ENCODE assay signal across 6 cellular contexts in genomic region chr1:116939780-116940551, GRCh38. TPM values are rescaled to one million over a fixed set of nuclear protein-coding genes. Genes with fewer than 3 reads are reported as not detected.
A peak's percentile ranks its signal among the peaks of the same experiment; 100 is the strongest.
DNase-seq lines count a peak whose midpoint lies in the region; ATAC-seq, FAIRE-seq and TF ChIP-seq lines count a peak whose summit lies in the region.
"Not testable (repeated sequence)": the region's sequence is repeated elsewhere in the genome, so short reads cannot be mapped to it uniquely, and the experiment has no call there.

No MANE protein-coding gene starts in this region.

- H3K18ac ChIP-seq in H1 (ENCODE audit: extremely low read depth, low read length), result not testable (repeated sequence)

- H4K91ac ChIP-seq in H1 (replicated peaks; ENCODE audit: insufficient read length, low read length), result not testable (repeated sequence)

- not testable (repeated sequence) for H2BK120ac ChIP-seq in H1 (replicated peaks; ENCODE audit: low read depth, low read length)

- TF ChIP-seq POLR2A in H1 (IDR thresholded peaks at IDR 0.05; ENCODE audit: control extremely low read depth in 1 of 2, low read depth in 2 of 2, low read length in 2 of 2); transverse colon (IDR thresholded peaks at IDR 0.05): not testable (repeated sequence)

- not testable (repeated sequence) for H3K23me2 ChIP-seq in H1 (ENCODE audit: low read depth, low read length)

- H4K20me1 ChIP-seq in H1 (replicated peaks in 1 of 2; ENCODE audit: control insufficient read depth in 1 of 2, insufficient read depth in 2 of 2, low read length in 2 of 2), result not testable (repeated sequence)

- not testable (repeated sequence) for H3K27ac ChIP-seq in HEK293 (ENCODE audit: extremely low read depth, low read depth, low read length); H1 (ENCODE audit: low read depth, low read length)
- H3K27ac ChIP-seq in transverse colon, result peak overlapping the region in 3 of 4 donors; percentile 1 to 42 (median 37)

- intact Hi-C loops in left ventricle myocardium superior (cut with micrococcal nuclease); transverse colon (cut with DNase I; ENCODE audit: low total_unique reads): not testable (repeated sequence)

- H3K4me1 ChIP-seq in HEK293 (ENCODE audit: control insufficient read depth, insufficient read depth, low read length), result peaks cover 16% of the 10 kb centered on the region
- not testable (repeated sequence) for H3K4me1 ChIP-seq in H1 (replicated peaks in 1 of 4; ENCODE audit: control insufficient read depth in 3 of 4, insufficient read depth in 4 of 4, low read length in 3 of 4)
- peaks cover 0 to 25% (median 12%) of the 10 kb centered on the region in 4 donors for H3K4me1 ChIP-seq in transverse colon

- H2AK5ac ChIP-seq in H1 (ENCODE audit: low read depth, low read length), result not testable (repeated sequence)

- H2BK20ac ChIP-seq in H1 (ENCODE audit: low read length), result not testable (repeated sequence)

- POLR2A ChIA-PET in HEK293 (lab: Yijun Ruan, JAX), result not testable (repeated sequence)
- POLR2A ChIA-PET in H1 (lab: Charles Lee; ENCODE audit: partially characterized antibody), result interaction anchor here (0.5 to 0.7 kb wide), 2 partner anchors 47 to 137 kb away, joined by 3 to 4 read pairs; no protein-coding TSS in a partner anchor

- not testable (repeated sequence) for H4K8ac ChIP-seq in H1 (ENCODE audit: extremely low read depth, insufficient read depth, low read length)

- 84% methylated on average over 6 of the region's 6 CpGs; no CpG with 5 or more reads in 1 of the 2 experiments for WGBS in H1 (ENCODE audit: extremely low coverage in 1 of 2, insufficient coverage in 1 of 2, insufficient read length in 1 of 2, insufficient replicate concordance in 2 of 2, low coverage in 1 of 2, low lambda C conversion rate in 2 of 2, missing lambda C conversion rate in 1 of 2), 2 experiments
- WGBS in transverse colon (ENCODE audit: low coverage in 1 of 2), 2 donors, result 37 to 45% methylated on average over 4 to 6 of the region's 6 CpGs

- not testable (repeated sequence) for H3K14ac ChIP-seq in H1 (ENCODE audit: insufficient read length)

- not testable (repeated sequence) for H2AFZ ChIP-seq in H1 (ENCODE audit: low read length)

- not testable (repeated sequence) for TF ChIP-seq EP300 in H1 (IDR thresholded peaks at IDR 0.05; ENCODE audit: borderline replicate concordance in 1 of 2, low read depth in 2 of 2, low read length in 2 of 2); transverse colon (IDR thresholded peaks at IDR 0.05; ENCODE audit: low read depth)

- peaks cover 0 to 40% of the 10 kb centered on the region in 2 experiments; a peak in 1 of 3 replicates for H3K36me3 ChIP-seq in HEK293 (ENCODE audit: control insufficient read depth in 2 of 2, insufficient read depth in 1 of 2, low read length in 2 of 2)
- H3K36me3 ChIP-seq in H1 (ENCODE audit: control insufficient read depth in 2 of 4, insufficient read depth in 4 of 4, low read length in 3 of 4); transverse colon: not testable (repeated sequence)

- not testable (repeated sequence) for DNase-seq in H1 (ENCODE audit: low read depth in 1 of 2, low spot score in 2 of 2); left ventricle myocardium superior; nephron progenitor cell
- peak; percentile 45 for DNase-seq in islet precursor cell
- peak; percentile 26 for DNase-seq in transverse colon

- not testable (repeated sequence) for H3K4ac ChIP-seq in H1 (replicated peaks; ENCODE audit: insufficient read length, low read depth, low read length)

- peak overlapping the region; percentile 69 for H3K27ac Mint-ChIP-seq in nephron progenitor cell

- not testable (repeated sequence) for H3K56ac ChIP-seq in H1 (replicated peaks; ENCODE audit: insufficient read length, low read depth, low read length)

- FAIRE-seq in H1 (lab: Jason Lieb, UNC), result not testable (repeated sequence)

- H3K79me1 ChIP-seq in H1 (ENCODE audit: low read depth, low read length), result not testable (repeated sequence)

- H2BK12ac ChIP-seq in H1 (ENCODE audit: low read depth, low read length), result not testable (repeated sequence)

- H3K79me2 ChIP-seq in H1 (ENCODE audit: control insufficient read depth in 1 of 2, insufficient read depth in 2 of 2, low read length in 2 of 2), result not testable (repeated sequence)

- H3K4me3 Mint-ChIP-seq in nephron progenitor cell, result not testable (repeated sequence)

- TF ChIP-seq CTCF in HEK293 (tag by site-specific recombination; IDR thresholded peaks at IDR 0.05); H1 (IDR thresholded peaks at IDR 0.05; ENCODE audit: control extremely low read depth in 1 of 3, insufficient read depth in 1 of 3, low read depth in 1 of 3, low read length in 3 of 3); nephron progenitor cell (IDR thresholded peaks at IDR 0.05); transverse colon (IDR thresholded peaks at IDR 0.05): not testable (repeated sequence)

- CTCF ChIA-PET in HEK293 (lab: Yijun Ruan, JAX), result interaction anchor here (0.7 to 0.8 kb wide), 2 partner anchors 9 to 59 kb away, joined by 3 read pairs; no protein-coding TSS in a partner anchor
- CTCF ChIA-PET in H1 (lab: Charles Lee; ENCODE audit: partially characterized antibody), result interaction anchor here (0.5 to 1.5 kb wide), 3 partner anchors 59 to 227 kb away, joined by 3 read pairs; no protein-coding TSS in a partner anchor

- not testable (repeated sequence) for H2BK5ac ChIP-seq in H1 (ENCODE audit: low read depth, low read length)

- not testable (repeated sequence) for H3K27me3 ChIP-seq in H1 (replicated peaks in 1 of 4; ENCODE audit: control insufficient read depth in 3 of 4, extremely low read depth in 1 of 4, insufficient read depth in 3 of 4, low read length in 3 of 4); transverse colon

- in situ Hi-C loops in transverse colon (cut with MboI; ENCODE audit: low pct_ligation_motif_present in 1 of 4, low pct_unique_long_range_greater_than_20kb in 1 of 4, low sequenced_read_pairs in 3 of 4), result not testable (repeated sequence)

- peaks cover 68% of the 10 kb centered on the region for H3K36me3 Mint-ChIP-seq in nephron progenitor cell (ENCODE audit: low read depth)

- H4K5ac ChIP-seq in H1 (ENCODE audit: insufficient read length, low read depth, low read length), result not testable (repeated sequence)

- not testable (repeated sequence) for H3K27me3 Mint-ChIP-seq in nephron progenitor cell (ENCODE audit: low read depth, poor library complexity)

- H3K4me2 ChIP-seq in H1 (ENCODE audit: insufficient read depth in 1 of 2, low read depth in 2 of 2, low read length in 2 of 2), result not testable (repeated sequence)

- peaks cover 33% of the 10 kb centered on the region for H3K4me1 Mint-ChIP-seq in nephron progenitor cell

- H3K4me3 ChIP-seq in HEK293 (ENCODE audit: low read depth, low read length); H1 (ENCODE audit: extremely low read depth in 1 of 4, insufficient read depth in 2 of 4, low read depth in 3 of 4, low read length in 4 of 4); transverse colon: not testable (repeated sequence)

- TF ChIP-seq RAD21 in H1 (IDR thresholded peaks at IDR 0.05 in 1 of 2, conservative IDR thresholded peaks at IDR 0.05 in 1 of 2; ENCODE audit: low read depth in 2 of 2, low read length in 2 of 2), result not testable (repeated sequence)

- not testable (repeated sequence) for H2BK15ac ChIP-seq in H1 (ENCODE audit: low read length)

- H3K9me3 Mint-ChIP-seq in nephron progenitor cell, result not testable (repeated sequence)

- H3K23ac ChIP-seq in H1 (ENCODE audit: insufficient read length), result not testable (repeated sequence)

- H3K9me3 ChIP-seq in HEK293 (ENCODE audit: control insufficient read depth, insufficient read depth, low read depth, low read length); H1 (ENCODE audit: insufficient read depth in 2 of 2, low read depth in 1 of 2, low read length in 1 of 2); transverse colon: not testable (repeated sequence)

- ATAC-seq in left ventricle myocardium superior, result peak; percentile 30

- H3K9ac ChIP-seq in H1 (replicated peaks in 1 of 4; ENCODE audit: extremely low read depth in 1 of 4, low read depth in 3 of 4, low read length in 3 of 4), result not testable (repeated sequence)

TF ChIP-seq in HEK293, 187 proteins besides CTCF, POLR2A, EP300 and RAD21 (continues in another document):
- TF ChIP-seq ZNF366 (tag by site-specific recombination; conservative IDR thresholded peaks at IDR 0.05), result peak; percentile 61; the same call in 1 of the 2 replicates

TF ChIP-seq in H1, 55 proteins besides CTCF, POLR2A, EP300 and RAD21:
- peak; percentile 19; the same call in 1 of the 2 replicates for TF ChIP-seq SRF (IDR thresholded peaks at IDR 0.05; ENCODE audit: low read depth, low read length)

RNA-seq across cellular contexts. Expression of gene PTGFRN, which starts 30.2 kb away (rescaled TPM):
- 32.6 TPM in 2 replicates for total RNA-seq in H1 (2021; fragmentation: NEBNext Ultra II Directional; extraction: Animal tissue kit (Norgen Biotek cat#: 25700))
- polyA plus RNA-seq in H1 (2011; rRNA removed), result 11.9 and 13.0 TPM in 2 replicates
- polyA plus RNA-seq in H1 (2011; cell fraction: cytosol; rRNA removed), result 13.0 TPM
- 14.0 TPM for polyA plus RNA-seq in H1 (2011; cell fraction: nucleus; rRNA removed)
- polyA plus RNA-seq in H1 (2012, experiment 1 of 2), result 18.0 to 23.3 TPM (median 18.6 TPM) in 4 replicates
- polyA plus RNA-seq in H1 (2012, experiment 2 of 2), result 7.5 TPM
- polyA plus RNA-seq in H1 (2013, experiment 1 of 2), result 53.5 TPM
- 52.9 TPM for polyA plus RNA-seq in H1 (2013, experiment 2 of 2)
- polyA minus RNA-seq in H1 (2011; rRNA and poly(A)+ RNA removed), result 37.7 and 40.5 TPM in 2 replicates
- polyA minus RNA-seq in H1 (2011; cell fraction: cytosol; rRNA and poly(A)+ RNA removed), result 18.0 TPM
- polyA minus RNA-seq in H1 (2011; cell fraction: nucleus; rRNA and poly(A)+ RNA removed), result 27.7 TPM
- total RNA-seq in left ventricle myocardium superior (99.6 TPM), transverse colon (10 to 100 TPM; 39.6 to 98.9 (median 73.9) TPM)
